11 cellular contexts compared by ENCODE assay signal in genomic region chr7:104903781-104904180, GRCh38.
"Had no signal": no experiment of that assay in that cellular context is flagged by ENCODE, and none has a peak within 500 bp of the region (broad histone marks: within the 10 kb centered on the region; RNA-seq: fewer than 3 reads in every experiment).

No MANE protein-coding gene starts in this region.

- H3K4me3 Mint-ChIP-seq: GM23338, H9, HFFc6 had no signal

- ATAC-seq: GM23338, HCT116 had no signal

- H3K4me3 ChIP-seq: GM23248, GM23338, HAP-1 had no signal

- H3K9me3 Mint-ChIP-seq: GM23338, H9, HFFc6 had no signal

- DNase-seq: GOT3, H7, H9, HCEC 1CT, HFFc6 had no signal

- H3K27ac Mint-ChIP-seq: GM23338, HFFc6 had no signal

- H3K27ac ChIP-seq: GM23248 had no signal

- FAIRE-seq: H1, H54 had no signal

- H3K36me3 ChIP-seq: HAP-1 had no signal

- H3K4me1 Mint-ChIP-seq: GM23338, H9 had no signal

- H3K9me3 ChIP-seq: HAP-1 had no signal
